Comparison of ENCODE assay signal across 1 cellular context in the genomic region with DNA sequence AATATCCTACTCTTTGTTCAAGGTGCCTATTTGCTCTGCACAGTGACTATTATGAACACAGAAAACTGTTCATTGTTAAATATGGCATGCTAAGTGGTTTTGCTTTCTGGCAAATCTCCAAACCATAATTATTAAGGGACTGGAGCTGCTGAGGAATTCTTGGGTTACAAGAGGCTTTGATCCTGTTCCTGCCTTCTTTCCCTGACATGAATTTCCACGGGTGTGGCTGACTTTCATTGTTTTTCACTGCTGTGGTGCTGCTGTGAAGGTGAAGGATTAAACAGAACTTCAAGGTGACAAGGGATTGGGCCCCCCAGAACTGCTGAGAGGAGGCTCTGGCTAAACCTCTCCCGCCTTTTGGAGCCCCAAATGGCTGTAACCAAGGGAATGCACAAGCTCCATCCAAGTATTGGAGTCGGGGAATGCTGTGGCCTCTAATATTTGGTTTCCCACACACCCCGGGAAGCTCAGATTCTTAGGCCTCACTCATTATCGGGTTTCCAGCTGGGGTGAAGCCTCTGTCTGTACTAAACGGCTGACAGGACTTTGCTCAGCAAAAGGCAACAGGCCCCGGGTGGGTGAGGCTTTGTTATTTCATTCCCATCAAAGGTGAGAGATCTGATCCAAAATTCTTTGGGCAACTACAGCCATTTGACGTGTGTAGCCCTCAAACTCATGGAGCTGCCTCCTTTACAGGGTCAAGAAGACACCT.
TF ChIP-seq lines count a peak whose summit lies in the region.

No MANE protein-coding gene starts in this region.

TF ChIP-seq in WTC11, 78 proteins besides CTCF, POLR2A, EP300 and RAD21 (continued from another document):
- TF ChIP-seq, protein P1, sequence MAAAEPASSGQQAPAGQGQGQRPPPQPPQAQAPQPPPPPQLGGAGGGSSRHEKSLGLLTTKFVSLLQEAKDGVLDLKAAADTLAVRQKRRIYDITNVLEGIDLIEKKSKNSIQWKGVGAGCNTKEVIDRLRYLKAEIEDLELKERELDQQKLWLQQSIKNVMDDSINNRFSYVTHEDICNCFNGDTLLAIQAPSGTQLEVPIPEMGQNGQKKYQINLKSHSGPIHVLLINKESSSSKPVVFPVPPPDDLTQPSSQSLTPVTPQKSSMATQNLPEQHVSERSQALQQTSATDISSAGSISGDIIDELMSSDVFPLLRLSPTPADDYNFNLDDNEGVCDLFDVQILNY (CRISPR knock-in tag; IDR thresholded peaks at IDR 0.05), result no peak
- TF ChIP-seq, protein P2, sequence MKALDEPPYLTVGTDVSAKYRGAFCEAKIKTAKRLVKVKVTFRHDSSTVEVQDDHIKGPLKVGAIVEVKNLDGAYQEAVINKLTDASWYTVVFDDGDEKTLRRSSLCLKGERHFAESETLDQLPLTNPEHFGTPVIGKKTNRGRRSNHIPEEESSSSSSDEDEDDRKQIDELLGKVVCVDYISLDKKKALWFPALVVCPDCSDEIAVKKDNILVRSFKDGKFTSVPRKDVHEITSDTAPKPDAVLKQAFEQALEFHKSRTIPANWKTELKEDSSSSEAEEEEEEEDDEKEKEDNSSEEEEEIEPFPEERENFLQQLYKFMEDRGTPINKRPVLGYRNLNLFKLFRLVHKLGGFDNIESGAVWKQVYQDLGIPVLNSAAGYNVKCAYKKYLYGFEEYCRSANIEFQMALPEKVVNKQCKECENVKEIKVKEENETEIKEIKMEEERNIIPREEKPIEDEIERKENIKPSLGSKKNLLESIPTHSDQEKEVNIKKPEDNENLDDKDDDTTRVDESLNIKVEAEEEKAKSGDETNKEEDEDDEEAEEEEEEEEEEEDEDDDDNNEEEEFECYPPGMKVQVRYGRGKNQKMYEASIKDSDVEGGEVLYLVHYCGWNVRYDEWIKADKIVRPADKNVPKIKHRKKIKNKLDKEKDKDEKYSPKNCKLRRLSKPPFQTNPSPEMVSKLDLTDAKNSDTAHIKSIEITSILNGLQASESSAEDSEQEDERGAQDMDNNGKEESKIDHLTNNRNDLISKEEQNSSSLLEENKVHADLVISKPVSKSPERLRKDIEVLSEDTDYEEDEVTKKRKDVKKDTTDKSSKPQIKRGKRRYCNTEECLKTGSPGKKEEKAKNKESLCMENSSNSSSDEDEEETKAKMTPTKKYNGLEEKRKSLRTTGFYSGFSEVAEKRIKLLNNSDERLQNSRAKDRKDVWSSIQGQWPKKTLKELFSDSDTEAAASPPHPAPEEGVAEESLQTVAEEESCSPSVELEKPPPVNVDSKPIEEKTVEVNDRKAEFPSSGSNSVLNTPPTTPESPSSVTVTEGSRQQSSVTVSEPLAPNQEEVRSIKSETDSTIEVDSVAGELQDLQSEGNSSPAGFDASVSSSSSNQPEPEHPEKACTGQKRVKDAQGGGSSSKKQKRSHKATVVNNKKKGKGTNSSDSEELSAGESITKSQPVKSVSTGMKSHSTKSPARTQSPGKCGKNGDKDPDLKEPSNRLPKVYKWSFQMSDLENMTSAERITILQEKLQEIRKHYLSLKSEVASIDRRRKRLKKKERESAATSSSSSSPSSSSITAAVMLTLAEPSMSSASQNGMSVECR (CRISPR knock-in tag; IDR thresholded peaks at IDR 0.05; ENCODE audit: borderline replicate concordance), result no peak
- TF ChIP-seq ZBTB21 (CRISPR knock-in tag; IDR thresholded peaks at IDR 0.05; ENCODE audit: borderline replicate concordance) (no peak), HMGA2 (CRISPR knock-in tag; IDR thresholded peaks at IDR 0.05) (no peak), NR1H2 (CRISPR knock-in tag; IDR thresholded peaks at IDR 0.05) (no peak), GABPB1 (CRISPR knock-in tag; IDR thresholded peaks at IDR 0.05) (no peak), NFATC4 (CRISPR knock-in tag; IDR thresholded peaks at IDR 0.05) (no peak)
